ENCODE assay signal across 1 cellular context in genomic region chr14:94341654-94342333, GRCh38.
TF ChIP-seq lines count a peak whose summit lies in the region.

No MANE protein-coding gene starts in this region.

TF ChIP-seq in SK-N-SH, 30 proteins besides CTCF, POLR2A, EP300 and RAD21:
- TF ChIP-seq, protein P1, sequence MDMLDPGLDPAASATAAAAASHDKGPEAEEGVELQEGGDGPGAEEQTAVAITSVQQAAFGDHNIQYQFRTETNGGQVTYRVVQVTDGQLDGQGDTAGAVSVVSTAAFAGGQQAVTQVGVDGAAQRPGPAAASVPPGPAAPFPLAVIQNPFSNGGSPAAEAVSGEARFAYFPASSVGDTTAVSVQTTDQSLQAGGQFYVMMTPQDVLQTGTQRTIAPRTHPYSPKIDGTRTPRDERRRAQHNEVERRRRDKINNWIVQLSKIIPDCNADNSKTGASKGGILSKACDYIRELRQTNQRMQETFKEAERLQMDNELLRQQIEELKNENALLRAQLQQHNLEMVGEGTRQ (IDR thresholded peaks at IDR 0.05; ENCODE audit: borderline replicate concordance, low read depth, low read length): no peak
- TF ChIP-seq TCF12 (IDR thresholded peaks at IDR 0.05) (no peak), TEAD4 (IDR thresholded peaks at IDR 0.05; ENCODE audit: borderline replicate concordance, insufficient read depth) (no peak), GABPA (IDR thresholded peaks at IDR 0.05; ENCODE audit: low read depth) (no peak), ZBTB33 (IDR thresholded peaks at IDR 0.05; ENCODE audit: borderline replicate concordance, low read depth) (no peak), MXI1 (IDR thresholded peaks at IDR 0.05; ENCODE audit: low read depth, low read length) (no peak), SIN3A (IDR thresholded peaks at IDR 0.05; ENCODE audit: borderline replicate concordance, low read depth, low read length) (no peak), FOSL2 (IDR thresholded peaks at IDR 0.05; ENCODE audit: borderline replicate concordance, low read depth) (no peak), FOXM1 (IDR thresholded peaks at IDR 0.05; ENCODE audit: low read depth) (no peak)
- TF ChIP-seq, protein P2, sequence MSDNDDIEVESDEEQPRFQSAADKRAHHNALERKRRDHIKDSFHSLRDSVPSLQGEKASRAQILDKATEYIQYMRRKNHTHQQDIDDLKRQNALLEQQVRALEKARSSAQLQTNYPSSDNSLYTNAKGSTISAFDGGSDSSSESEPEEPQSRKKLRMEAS (IDR thresholded peaks at IDR 0.05; ENCODE audit: low read depth): no peak
- TF ChIP-seq, protein P3, sequence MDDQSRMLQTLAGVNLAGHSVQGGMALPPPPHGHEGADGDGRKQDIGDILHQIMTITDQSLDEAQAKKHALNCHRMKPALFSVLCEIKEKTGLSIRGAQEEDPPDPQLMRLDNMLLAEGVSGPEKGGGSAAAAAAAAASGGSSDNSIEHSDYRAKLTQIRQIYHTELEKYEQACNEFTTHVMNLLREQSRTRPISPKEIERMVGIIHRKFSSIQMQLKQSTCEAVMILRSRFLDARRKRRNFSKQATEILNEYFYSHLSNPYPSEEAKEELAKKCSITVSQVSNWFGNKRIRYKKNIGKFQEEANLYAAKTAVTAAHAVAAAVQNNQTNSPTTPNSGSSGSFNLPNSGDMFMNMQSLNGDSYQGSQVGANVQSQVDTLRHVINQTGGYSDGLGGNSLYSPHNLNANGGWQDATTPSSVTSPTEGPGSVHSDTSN (IDR thresholded peaks at IDR 0.05): no peak
TF ChIP-seq in SK-N-SH: peak in this region for 0.
